In genomic region chr15:85419200-85419599, GRCh38 we compare ENCODE assay signal across 26 cellular contexts. TPM values are rescaled to one million over a fixed set of nuclear protein-coding genes. Genes with fewer than 3 reads are reported as not detected.
DNase-seq lines count a peak whose midpoint lies in the region; ATAC-seq and TF ChIP-seq lines count a peak whose summit lies in the region.
"Had no signal": no experiment of that assay in that cellular context is flagged by ENCODE, and none has a peak within 500 bp of the region (broad histone marks: within the 10 kb centered on the region; RNA-seq: fewer than 3 reads in every experiment).

No MANE protein-coding gene starts in this region.

- TF ChIP-seq CTCF in epithelial cell of esophagus (IDR thresholded peaks at IDR 0.05; ENCODE audit: insufficient read depth, low read depth, low read length, missing control alignments) (no peak), nephron progenitor cell (IDR thresholded peaks at IDR 0.05) (no peak)

- H3K9me3 Mint-ChIP-seq in activated naive CD4-positive, alpha-beta T cell treated with anti-CD3 and anti-CD28 coated beads, Interleukin-2, amount 50 U/mL, for 72 hours = peaks cover 3 to 5% of the 10 kb centered on the region in 2 donors
- no peaks in the 10 kb centered on the region for H3K9me3 Mint-ChIP-seq in stimulated activated memory B cell treated with anti-CD40 and anti-IgM and Interleukin-4, amounts not matched to agents 10 μg/mL and 1 μg/mL and 100 μg/mL, for 72 hours
- peaks cover 17% of the 10 kb centered on the region for H3K9me3 Mint-ChIP-seq in nephron progenitor cell
- H3K9me3 Mint-ChIP-seq: activated T-helper 1 cell treated with anti-CD3 and anti-CD28 coated beads, Interleukin-12 subunit alpha, Interleukin-12 subunit beta, Interleukin-2, Interleukin-4 antibody, amounts not matched to agents 30 ng/mL and 10 ng/mL and 1 ng/mL, durations not matched to agents 14 hours and 24 hours and 36 hours; GM23338; neural crest cell had no signal

- no peak for DNase-seq in activated naive CD4-positive, alpha-beta T cell treated with anti-CD3 and anti-CD28 coated beads, Interleukin-2, amount 50 U/mL, for 72 hours (ENCODE audit: low spot score in 2 of 2)
- DNase-seq in activated naive CD4-positive, alpha-beta T cell (lab: John Stamatoyannopoulos, UW) = no peak
- peak; percentile 92 for DNase-seq in RKO (ENCODE audit: low spot score)
- DNase-seq in epithelial cell of esophagus (ENCODE audit: low read depth) = peak; percentile 88
- DNase-seq in nephron progenitor cell = no peak
- DNase-seq in DMS 273 (lab: John Stamatoyannopoulos, UW; ENCODE audit: unreplicated experiment) = no peak
- DNase-seq: ACHN; foreskin fibroblast; left ventricle myocardium superior; NCI-H146; NCI-H524; NK-92 treated with Interleukin-12 subunit alpha and Interleukin-12 subunit beta, amount 100 ng/mL, for 24 hours; sigmoid colon; stimulated activated CD4-positive, alpha-beta T cell treated with anti-CD3 and anti-CD28 coated beads, Interleukin-15, amount 100 ng/mL, for 24 hours; stimulated activated CD8-positive, alpha-beta memory T cell treated with anti-CD3 and anti-CD28 coated beads, Interleukin-4, amount 100 ng/mL, for 48 hours; T-helper 9 cell had no signal

- H3K36me3 Mint-ChIP-seq in activated naive CD4-positive, alpha-beta T cell treated with anti-CD3 and anti-CD28 coated beads, Interleukin-2, amount 50 U/mL, for 72 hours = peaks cover 10 to 23% of the 10 kb centered on the region in 2 donors
- H3K36me3 Mint-ChIP-seq in stimulated activated memory B cell treated with anti-CD40 and anti-IgM and Interleukin-4, amounts not matched to agents 10 μg/mL and 1 μg/mL and 100 μg/mL, for 72 hours = peaks cover 21% of the 10 kb centered on the region
- H3K36me3 Mint-ChIP-seq in nephron progenitor cell (ENCODE audit: low read depth) = peaks cover 58% of the 10 kb centered on the region
- H3K36me3 Mint-ChIP-seq: WTC11 had no signal

- peak; percentile 50 to 55 for ATAC-seq in activated naive CD4-positive, alpha-beta T cell treated with anti-CD3 and anti-CD28 coated beads, Interleukin-2, amount 50 U/mL, for 72 hours
- ATAC-seq in stimulated activated memory B cell treated with anti-CD40 and anti-IgM and Interleukin-4, amounts not matched to agents 10 μg/mL and 1 μg/mL and 100 μg/mL, for 72 hours = no peak
- no peak for ATAC-seq in GM21367 (IDR thresholded peaks at IDR 0.05; ENCODE audit: unreplicated experiment)
- ATAC-seq: GM23338, K562, left ventricle myocardium superior, WTC11 had no signal

- no peaks in the 10 kb centered on the region for H3K27me3 Mint-ChIP-seq in stimulated activated memory B cell treated with anti-CD40 and anti-IgM and Interleukin-4, amounts not matched to agents 10 μg/mL and 1 μg/mL and 100 μg/mL, for 72 hours
- no peaks in the 10 kb centered on the region for H3K27me3 Mint-ChIP-seq in nephron progenitor cell (ENCODE audit: low read depth, poor library complexity)

- H3K27ac Mint-ChIP-seq in activated naive CD4-positive, alpha-beta T cell treated with anti-CD3 and anti-CD28 coated beads, Interleukin-2, amount 50 U/mL, for 72 hours = no peak overlapping the region
- H3K27ac Mint-ChIP-seq in stimulated activated memory B cell treated with anti-CD40 and anti-IgM and Interleukin-4, amounts not matched to agents 10 μg/mL and 1 μg/mL and 100 μg/mL, for 72 hours = peak overlapping the region; percentile 16
- no peak overlapping the region for H3K27ac Mint-ChIP-seq in nephron progenitor cell
- H3K27ac Mint-ChIP-seq: activated T-helper 1 cell treated with anti-CD3 and anti-CD28 coated beads, Interleukin-12 subunit alpha, Interleukin-12 subunit beta, Interleukin-2, Interleukin-4 antibody, amounts not matched to agents 30 ng/mL and 10 ng/mL and 1 ng/mL, durations not matched to agents 14 hours and 24 hours and 36 hours; GM23338; WTC11 had no signal

- H3K4me3 ChIP-seq in epithelial cell of esophagus (ENCODE audit: low read length) = no peak overlapping the region
- H3K4me3 ChIP-seq: BLaER1, coronary artery, GM23338, hepatocyte, K562, sigmoid colon had no signal

- peaks cover 75% of the 10 kb centered on the region for H3K4me1 Mint-ChIP-seq in stimulated activated memory B cell treated with anti-CD40 and anti-IgM and Interleukin-4, amounts not matched to agents 10 μg/mL and 1 μg/mL and 100 μg/mL, for 72 hours
- H3K4me1 Mint-ChIP-seq in nephron progenitor cell = peaks cover 24% of the 10 kb centered on the region

- H3K4me3 Mint-ChIP-seq in stimulated activated memory B cell treated with anti-CD40 and anti-IgM and Interleukin-4, amounts not matched to agents 10 μg/mL and 1 μg/mL and 100 μg/mL, for 72 hours = no peak overlapping the region
- H3K4me3 Mint-ChIP-seq in nephron progenitor cell = no peak overlapping the region
- H3K4me3 Mint-ChIP-seq: activated T-helper 1 cell treated with anti-CD3 and anti-CD28 coated beads, Interleukin-12 subunit alpha, Interleukin-12 subunit beta, Interleukin-2, Interleukin-4 antibody, amounts not matched to agents 30 ng/mL and 10 ng/mL and 1 ng/mL, durations not matched to agents 14 hours and 24 hours and 36 hours; GM23338; neural crest cell; WTC11 had no signal

RNA-seq across cellular contexts. Expression of gene AKAP13, which starts 38.8 kb away (rescaled TPM):
- total RNA-seq in activated naive CD4-positive, alpha-beta T cell treated with anti-CD3 and anti-CD28 coated beads, Interleukin-2, amount 50 U/mL, for 72 hours = 100 to 1,000 TPM; 105 to 106 TPM

Comparison
In these comparisons a context has a peak if more than half of its experiments do, and no peak if none do; other contexts are left out.
1. ATAC-seq: peak in activated naive CD4-positive, alpha-beta T cell treated with anti-CD3 and anti-CD28 coated beads, Interleukin-2, amount 50 U/mL, for 72 hours (2 of 2); none in stimulated activated memory B cell treated with anti-CD40 and anti-IgM and Interleukin-4, amounts not matched to agents 10 μg/mL and 1 μg/mL and 100 μg/mL, for 72 hours (single experiment) and GM21367 (single experiment).
2. DNase-seq: peak in RKO (single experiment) and epithelial cell of esophagus (single experiment); none in activated naive CD4-positive, alpha-beta T cell treated with anti-CD3 and anti-CD28 coated beads, Interleukin-2, amount 50 U/mL, for 72 hours (0 of 2), activated naive CD4-positive, alpha-beta T cell (0 of 4), nephron progenitor cell (single experiment) and DMS 273 (single experiment).